1 cellular context compared by ENCODE assay signal in the genomic region with DNA sequence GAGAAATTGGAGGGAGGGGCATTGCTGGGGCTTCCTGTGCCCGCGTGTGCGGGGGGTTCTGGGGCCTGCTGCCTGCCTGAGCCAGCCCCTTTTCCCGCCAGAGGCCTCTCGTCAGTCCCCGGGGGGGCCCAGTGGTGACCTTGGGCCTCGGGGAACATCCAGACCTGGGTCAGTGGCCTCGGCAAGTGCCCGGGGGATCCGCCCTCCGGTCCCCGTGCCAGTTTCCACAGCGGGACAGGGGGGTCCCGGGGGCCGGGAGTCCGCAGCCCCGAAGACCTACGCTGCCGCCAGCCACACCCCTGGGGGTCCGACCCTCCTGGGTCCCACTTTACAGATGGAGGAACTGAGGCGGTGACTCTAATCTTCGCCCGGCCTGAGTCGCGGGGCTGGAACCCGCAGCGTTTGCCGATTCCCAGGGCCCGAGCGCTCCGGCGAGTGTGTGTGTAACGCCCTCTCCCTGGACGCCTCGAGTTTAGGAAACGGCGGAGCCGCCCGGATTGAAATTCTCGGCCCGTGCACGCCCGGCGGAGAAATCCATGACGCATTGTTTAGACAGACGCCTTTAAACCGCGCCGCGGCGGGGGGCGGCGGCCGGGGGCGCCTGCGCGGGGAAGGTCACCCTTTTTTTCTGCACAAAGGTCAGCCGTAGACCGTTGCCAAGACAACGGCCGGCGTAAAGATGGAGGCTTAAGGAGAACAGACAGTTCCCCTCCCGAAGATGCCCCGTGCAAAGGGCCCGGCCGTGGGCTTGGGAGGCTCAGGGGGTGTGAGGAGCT.
TF ChIP-seq lines count a peak whose summit lies in the region.

No MANE protein-coding gene starts in this region.

TF ChIP-seq in HepG2, 621 proteins besides CTCF, POLR2A, EP300 and RAD21 (continued from another document and continues in another):
- TF ChIP-seq, protein P1, sequence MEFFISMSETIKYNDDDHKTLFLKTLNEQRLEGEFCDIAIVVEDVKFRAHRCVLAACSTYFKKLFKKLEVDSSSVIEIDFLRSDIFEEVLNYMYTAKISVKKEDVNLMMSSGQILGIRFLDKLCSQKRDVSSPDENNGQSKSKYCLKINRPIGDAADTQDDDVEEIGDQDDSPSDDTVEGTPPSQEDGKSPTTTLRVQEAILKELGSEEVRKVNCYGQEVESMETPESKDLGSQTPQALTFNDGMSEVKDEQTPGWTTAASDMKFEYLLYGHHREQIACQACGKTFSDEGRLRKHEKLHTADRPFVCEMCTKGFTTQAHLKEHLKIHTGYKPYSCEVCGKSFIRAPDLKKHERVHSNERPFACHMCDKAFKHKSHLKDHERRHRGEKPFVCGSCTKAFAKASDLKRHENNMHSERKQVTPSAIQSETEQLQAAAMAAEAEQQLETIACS (CRISPR knock-in tag; IDR thresholded peaks at IDR 0.05): no peak
- TF ChIP-seq, protein P2, sequence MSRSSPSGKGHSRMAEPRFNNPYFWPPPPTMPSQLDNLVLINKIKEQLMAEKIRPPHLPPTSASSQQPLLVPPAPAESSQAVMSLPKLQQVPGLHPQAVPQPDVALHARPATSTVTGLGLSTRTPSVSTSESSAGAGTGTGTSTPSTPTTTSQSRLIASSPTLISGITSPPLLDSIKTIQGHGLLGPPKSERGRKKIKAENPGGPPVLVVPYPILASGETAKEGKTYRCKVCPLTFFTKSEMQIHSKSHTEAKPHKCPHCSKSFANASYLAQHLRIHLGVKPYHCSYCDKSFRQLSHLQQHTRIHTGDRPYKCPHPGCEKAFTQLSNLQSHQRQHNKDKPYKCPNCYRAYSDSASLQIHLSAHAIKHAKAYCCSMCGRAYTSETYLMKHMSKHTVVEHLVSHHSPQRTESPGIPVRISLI (CRISPR knock-in tag; IDR thresholded peaks at IDR 0.05; ENCODE audit: borderline replicate concordance): peak; percentile 94
- TF ChIP-seq PCBP2 (optimal IDR thresholded peaks at IDR 0.05; ENCODE audit: low read depth, low read length, poor library complexity, severe bottlenecking) (no peak), MEF2D (CRISPR knock-in tag; IDR thresholded peaks at IDR 0.05) (0 out of 2 replicates have a peak, but pooled peaks have one; percentile 31), KAT7 (CRISPR knock-in tag; IDR thresholded peaks at IDR 0.05; ENCODE audit: borderline replicate concordance) (no peak), ZNF484 (CRISPR knock-in tag; IDR thresholded peaks at IDR 0.05; ENCODE audit: borderline replicate concordance, low read depth) (no peak), SYNCRIP (IDR thresholded peaks at IDR 0.05; ENCODE audit: insufficient read depth, low read depth, low read length) (no peak), MAF1 (CRISPR knock-in tag; IDR thresholded peaks at IDR 0.05; ENCODE audit: borderline replicate concordance) (no peak), HNF4G (IDR thresholded peaks at IDR 0.05; ENCODE audit: borderline replicate concordance, low read depth, low read length) (peak; percentile 70; the same call in 1 of the 2 replicates), HNF4G (CRISPR knock-in tag; IDR thresholded peaks at IDR 0.05; ENCODE audit: borderline replicate concordance, low read depth) (no peak), YY1 (IDR thresholded peaks at IDR 0.05; ENCODE audit: insufficient read depth, insufficient replicate concordance, low read depth, low read length) (peak; percentile 75), JUN (CRISPR knock-in tag; IDR thresholded peaks at IDR 0.05) (no peak; the same call in 1 of the 2 replicates), GFI1 (CRISPR knock-in tag; IDR thresholded peaks at IDR 0.05; ENCODE audit: borderline replicate concordance) (peak; percentile 45; the same call in 1 of the 2 replicates), MTF2 (CRISPR knock-in tag; IDR thresholded peaks at IDR 0.05; ENCODE audit: borderline replicate concordance) (0 out of 2 replicates have a peak, but pooled peaks have one; percentile 38), RARG (CRISPR knock-in tag; IDR thresholded peaks at IDR 0.05; ENCODE audit: low read depth) (no peak), SRSF4 (IDR thresholded peaks at IDR 0.05; ENCODE audit: low read depth, low read length, poor library complexity, severe bottlenecking) (no peak), RNF2 (conservative IDR thresholded peaks at IDR 0.05; ENCODE audit: low read depth) (peak; percentile 75; the same call in 1 of the 2 replicates), MEIS2 (CRISPR knock-in tag; IDR thresholded peaks at IDR 0.05) (peak; percentile 50; the same call in 1 of the 2 replicates), PHF21A (CRISPR knock-in tag; IDR thresholded peaks at IDR 0.05) (peak; percentile 70), SALL2 (CRISPR knock-in tag; IDR thresholded peaks at IDR 0.05) (0 out of 2 replicates have a peak, but pooled peaks have one; percentile 44), MAZ (IDR thresholded peaks at IDR 0.05; ENCODE audit: borderline replicate concordance, low read depth, low read length) (peak; percentile 82; the same call in 1 of the 2 replicates), MAZ (CRISPR knock-in tag; IDR thresholded peaks at IDR 0.05; ENCODE audit: low read depth) (peak; percentile 61; the same call in 1 of the 2 replicates), BRCA1 (CRISPR knock-in tag; IDR thresholded peaks at IDR 0.05) (no peak), NR2F1 (CRISPR knock-in tag; IDR thresholded peaks at IDR 0.05) (peak; percentile 76 to 82; a peak in 3 of 4 replicates), SETDB1 (CRISPR knock-in tag; IDR thresholded peaks at IDR 0.05; ENCODE audit: borderline replicate concordance) (no peak), KDM4B (CRISPR knock-in tag; IDR thresholded peaks at IDR 0.05) (no peak), ZNF775 (CRISPR knock-in tag; IDR thresholded peaks at IDR 0.05; ENCODE audit: borderline replicate concordance) (no peak), MIER3 (CRISPR knock-in tag; IDR thresholded peaks at IDR 0.05; ENCODE audit: borderline replicate concordance) (no peak), SKI (IDR thresholded peaks at IDR 0.05; ENCODE audit: partially characterized antibody) (peak; percentile 56), THYN1 (CRISPR knock-in tag; IDR thresholded peaks at IDR 0.05; ENCODE audit: borderline replicate concordance, low read depth) (no peak), RFXANK (CRISPR knock-in tag; IDR thresholded peaks at IDR 0.05) (no peak), ZNF598 (CRISPR knock-in tag; IDR thresholded peaks at IDR 0.05; ENCODE audit: borderline replicate concordance) (no peak), ZNF326 (CRISPR knock-in tag; IDR thresholded peaks at IDR 0.05; ENCODE audit: borderline replicate concordance) (no peak), BORCS8-MEF2B (CRISPR knock-in tag; IDR thresholded peaks at IDR 0.05) (0 out of 2 replicates have a peak, but pooled peaks have one; percentile 24), NR2F6 (IDR thresholded peaks at IDR 0.05) (peak; percentile 57), NR2F6 (CRISPR knock-in tag; IDR thresholded peaks at IDR 0.05) (peak; percentile 90), ZNF354B (CRISPR knock-in tag; IDR thresholded peaks at IDR 0.05) (no peak), SMARCE1 (IDR thresholded peaks at IDR 0.05; ENCODE audit: borderline replicate concordance) (no peak), HMG20A (CRISPR knock-in tag; IDR thresholded peaks at IDR 0.05; ENCODE audit: borderline replicate concordance) (no peak), PHF20 (CRISPR knock-in tag; IDR thresholded peaks at IDR 0.05) (peak; percentile 55; the same call in 1 of the 2 replicates), ZNF350 (CRISPR knock-in tag; IDR thresholded peaks at IDR 0.05; ENCODE audit: borderline replicate concordance, low read depth) (peak; percentile 43; the same call in 1 of the 2 replicates), ZNF563 (CRISPR knock-in tag; IDR thresholded peaks at IDR 0.05) (0 out of 2 replicates have a peak, but pooled peaks have one; percentile 37)
- TF ChIP-seq, protein P3, sequence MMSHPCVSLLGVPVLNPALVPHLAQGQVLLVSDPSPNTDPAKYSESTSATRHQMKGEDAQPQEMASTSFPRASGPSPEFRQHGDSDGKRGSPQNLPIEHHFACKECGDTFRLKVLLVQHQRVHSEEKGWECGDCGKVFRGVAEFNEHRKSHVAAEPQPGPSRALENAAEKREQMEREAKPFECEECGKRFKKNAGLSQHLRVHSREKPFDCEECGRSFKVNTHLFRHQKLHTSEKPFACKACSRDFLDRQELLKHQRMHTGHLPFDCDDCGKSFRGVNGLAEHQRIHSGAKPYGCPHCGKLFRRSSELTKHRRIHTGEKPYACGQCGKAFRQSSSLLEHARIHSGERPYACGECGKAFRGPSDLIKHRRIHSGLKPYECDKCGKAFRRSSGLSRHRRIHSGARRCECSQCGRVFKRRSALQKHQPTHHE (CRISPR knock-in tag; IDR thresholded peaks at IDR 0.05; ENCODE audit: borderline replicate concordance): 0 out of 2 replicates have a peak, but pooled peaks have one; percentile 42
- TF ChIP-seq, protein P4, sequence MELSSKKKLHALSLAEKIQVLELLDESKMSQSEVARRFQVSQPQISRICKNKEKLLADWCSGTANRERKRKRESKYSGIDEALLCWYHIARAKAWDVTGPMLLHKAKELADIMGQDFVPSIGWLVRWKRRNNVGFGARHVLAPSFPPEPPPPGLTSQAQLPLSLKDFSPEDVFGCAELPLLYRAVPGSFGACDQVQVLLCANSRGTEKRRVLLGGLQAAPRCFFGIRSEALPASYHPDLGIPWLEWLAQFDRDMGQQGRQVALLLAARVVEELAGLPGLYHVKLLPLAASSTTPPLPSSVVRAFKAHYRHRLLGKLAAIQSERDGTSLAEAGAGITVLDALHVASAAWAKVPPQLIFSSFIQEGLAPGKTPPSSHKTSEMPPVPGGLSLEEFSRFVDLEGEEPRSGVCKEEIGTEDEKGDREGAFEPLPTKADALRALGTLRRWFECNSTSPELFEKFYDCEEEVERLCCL (CRISPR knock-in tag; IDR thresholded peaks at IDR 0.05; ENCODE audit: borderline replicate concordance): no peak
- TF ChIP-seq, protein P5, sequence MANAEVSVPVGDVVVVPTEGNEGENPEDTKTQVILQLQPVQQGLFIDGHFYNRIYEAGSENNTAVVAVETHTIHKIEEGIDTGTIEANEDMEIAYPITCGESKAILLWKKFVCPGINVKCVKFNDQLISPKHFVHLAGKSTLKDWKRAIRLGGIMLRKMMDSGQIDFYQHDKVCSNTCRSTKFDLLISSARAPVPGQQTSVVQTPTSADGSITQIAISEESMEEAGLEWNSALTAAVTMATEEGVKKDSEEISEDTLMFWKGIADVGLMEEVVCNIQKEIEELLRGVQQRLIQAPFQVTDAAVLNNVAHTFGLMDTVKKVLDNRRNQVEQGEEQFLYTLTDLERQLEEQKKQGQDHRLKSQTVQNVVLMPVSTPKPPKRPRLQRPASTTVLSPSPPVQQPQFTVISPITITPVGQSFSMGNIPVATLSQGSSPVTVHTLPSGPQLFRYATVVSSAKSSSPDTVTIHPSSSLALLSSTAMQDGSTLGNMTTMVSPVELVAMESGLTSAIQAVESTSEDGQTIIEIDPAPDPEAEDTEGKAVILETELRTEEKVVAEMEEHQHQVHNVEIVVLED (CRISPR knock-in tag; IDR thresholded peaks at IDR 0.05; ENCODE audit: borderline replicate concordance): peak; percentile 69
- TF ChIP-seq, protein P6, sequence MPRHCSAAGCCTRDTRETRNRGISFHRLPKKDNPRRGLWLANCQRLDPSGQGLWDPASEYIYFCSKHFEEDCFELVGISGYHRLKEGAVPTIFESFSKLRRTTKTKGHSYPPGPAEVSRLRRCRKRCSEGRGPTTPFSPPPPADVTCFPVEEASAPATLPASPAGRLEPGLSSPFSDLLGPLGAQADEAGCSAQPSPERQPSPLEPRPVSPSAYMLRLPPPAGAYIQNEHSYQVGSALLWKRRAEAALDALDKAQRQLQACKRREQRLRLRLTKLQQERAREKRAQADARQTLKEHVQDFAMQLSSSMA (CRISPR knock-in tag; IDR thresholded peaks at IDR 0.05): no peak
- TF ChIP-seq, protein P7, sequence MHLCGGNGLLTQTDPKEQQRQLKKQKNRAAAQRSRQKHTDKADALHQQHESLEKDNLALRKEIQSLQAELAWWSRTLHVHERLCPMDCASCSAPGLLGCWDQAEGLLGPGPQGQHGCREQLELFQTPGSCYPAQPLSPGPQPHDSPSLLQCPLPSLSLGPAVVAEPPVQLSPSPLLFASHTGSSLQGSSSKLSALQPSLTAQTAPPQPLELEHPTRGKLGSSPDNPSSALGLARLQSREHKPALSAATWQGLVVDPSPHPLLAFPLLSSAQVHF (CRISPR knock-in tag; IDR thresholded peaks at IDR 0.05): no peak
- TF ChIP-seq, protein P8, sequence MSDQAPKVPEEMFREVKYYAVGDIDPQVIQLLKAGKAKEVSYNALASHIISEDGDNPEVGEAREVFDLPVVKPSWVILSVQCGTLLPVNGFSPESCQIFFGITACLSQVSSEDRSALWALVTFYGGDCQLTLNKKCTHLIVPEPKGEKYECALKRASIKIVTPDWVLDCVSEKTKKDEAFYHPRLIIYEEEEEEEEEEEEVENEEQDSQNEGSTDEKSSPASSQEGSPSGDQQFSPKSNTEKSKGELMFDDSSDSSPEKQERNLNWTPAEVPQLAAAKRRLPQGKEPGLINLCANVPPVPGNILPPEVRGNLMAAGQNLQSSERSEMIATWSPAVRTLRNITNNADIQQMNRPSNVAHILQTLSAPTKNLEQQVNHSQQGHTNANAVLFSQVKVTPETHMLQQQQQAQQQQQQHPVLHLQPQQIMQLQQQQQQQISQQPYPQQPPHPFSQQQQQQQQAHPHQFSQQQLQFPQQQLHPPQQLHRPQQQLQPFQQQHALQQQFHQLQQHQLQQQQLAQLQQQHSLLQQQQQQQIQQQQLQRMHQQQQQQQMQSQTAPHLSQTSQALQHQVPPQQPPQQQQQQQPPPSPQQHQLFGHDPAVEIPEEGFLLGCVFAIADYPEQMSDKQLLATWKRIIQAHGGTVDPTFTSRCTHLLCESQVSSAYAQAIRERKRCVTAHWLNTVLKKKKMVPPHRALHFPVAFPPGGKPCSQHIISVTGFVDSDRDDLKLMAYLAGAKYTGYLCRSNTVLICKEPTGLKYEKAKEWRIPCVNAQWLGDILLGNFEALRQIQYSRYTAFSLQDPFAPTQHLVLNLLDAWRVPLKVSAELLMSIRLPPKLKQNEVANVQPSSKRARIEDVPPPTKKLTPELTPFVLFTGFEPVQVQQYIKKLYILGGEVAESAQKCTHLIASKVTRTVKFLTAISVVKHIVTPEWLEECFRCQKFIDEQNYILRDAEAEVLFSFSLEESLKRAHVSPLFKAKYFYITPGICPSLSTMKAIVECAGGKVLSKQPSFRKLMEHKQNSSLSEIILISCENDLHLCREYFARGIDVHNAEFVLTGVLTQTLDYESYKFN (CRISPR knock-in tag; conservative IDR thresholded peaks at IDR 0.05): peak; percentile 85
- TF ChIP-seq, protein P9, sequence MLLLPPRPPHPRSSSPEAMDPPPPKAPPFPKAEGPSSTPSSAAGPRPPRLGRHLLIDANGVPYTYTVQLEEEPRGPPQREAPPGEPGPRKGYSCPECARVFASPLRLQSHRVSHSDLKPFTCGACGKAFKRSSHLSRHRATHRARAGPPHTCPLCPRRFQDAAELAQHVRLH (CRISPR knock-in tag; IDR thresholded peaks at IDR 0.05; ENCODE audit: borderline replicate concordance, low read depth): peak; percentile 35; the same call in 1 of the 2 replicates
- TF ChIP-seq, protein P10, sequence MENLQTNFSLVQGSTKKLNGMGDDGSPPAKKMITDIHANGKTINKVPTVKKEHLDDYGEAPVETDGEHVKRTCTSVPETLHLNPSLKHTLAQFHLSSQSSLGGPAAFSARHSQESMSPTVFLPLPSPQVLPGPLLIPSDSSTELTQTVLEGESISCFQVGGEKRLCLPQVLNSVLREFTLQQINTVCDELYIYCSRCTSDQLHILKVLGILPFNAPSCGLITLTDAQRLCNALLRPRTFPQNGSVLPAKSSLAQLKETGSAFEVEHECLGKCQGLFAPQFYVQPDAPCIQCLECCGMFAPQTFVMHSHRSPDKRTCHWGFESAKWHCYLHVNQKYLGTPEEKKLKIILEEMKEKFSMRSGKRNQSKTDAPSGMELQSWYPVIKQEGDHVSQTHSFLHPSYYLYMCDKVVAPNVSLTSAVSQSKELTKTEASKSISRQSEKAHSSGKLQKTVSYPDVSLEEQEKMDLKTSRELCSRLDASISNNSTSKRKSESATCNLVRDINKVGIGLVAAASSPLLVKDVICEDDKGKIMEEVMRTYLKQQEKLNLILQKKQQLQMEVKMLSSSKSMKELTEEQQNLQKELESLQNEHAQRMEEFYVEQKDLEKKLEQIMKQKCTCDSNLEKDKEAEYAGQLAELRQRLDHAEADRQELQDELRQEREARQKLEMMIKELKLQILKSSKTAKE (CRISPR knock-in tag; IDR thresholded peaks at IDR 0.05; ENCODE audit: borderline replicate concordance): peak; percentile 26; the same call in 1 of the 2 replicates
